8 cellular contexts compared by ENCODE assay signal in genomic region chr3:183697123-183697609, GRCh38. TPM values are rescaled to one million over a fixed set of nuclear protein-coding genes. Genes with fewer than 3 reads are reported as not detected.
A peak's percentile ranks its signal among the peaks of the same experiment; 100 is the strongest.
DNase-seq lines count a peak whose midpoint lies in the region; ATAC-seq and TF ChIP-seq lines count a peak whose summit lies in the region.

No MANE protein-coding gene starts in this region.

- peaks cover 48% of the 10 kb centered on the region for H3K79me2 ChIP-seq in Karpas-422 (ENCODE audit: low read length)

- H3K4me3 ChIP-seq in BLaER1 treated with 17β-estradiol and CSF1 and Interleukin-3, amounts not matched to agents 10 nM and 100 nM, result peak overlapping the region; percentile 87 to 100 (median 98)
- H3K4me3 ChIP-seq in Karpas-422 (ENCODE audit: low read length) (peak overlapping the region; percentile 66), coronary artery (peak overlapping the region; percentile 100)

- no peak for ATAC-seq in HG02763 (IDR thresholded peaks at IDR 0.05; ENCODE audit: unreplicated experiment)

- peak overlapping the region; percentile 39 to 94 (median 62) for H3K4me2 ChIP-seq in BLaER1 treated with 17β-estradiol and CSF1 and Interleukin-3, amounts not matched to agents 10 nM and 100 nM
- peak overlapping the region; percentile 74 for H3K4me2 ChIP-seq in Karpas-422 (ENCODE audit: low read depth, low read length, poor library complexity, severe bottlenecking)

- peak overlapping the region; percentile 86 to 94 (median 93) for H3K4me3 Mint-ChIP-seq in nephron

- H4K20me1 ChIP-seq in BLaER1 treated with 17β-estradiol and CSF1 and Interleukin-3, amounts not matched to agents 10 nM and 100 nM, result peaks cover 18 to 38% (median 32%) of the 10 kb centered on the region in 11 experiments; a peak in 20 of 22 replicates
- peaks cover 28% of the 10 kb centered on the region for H4K20me1 ChIP-seq in Karpas-422 (ENCODE audit: insufficient read depth, low read depth, low read length)

- peak overlapping the region; percentile 89 to 98 (median 90) for H3K27ac Mint-ChIP-seq in nephron

- no peaks in the 10 kb centered on the region for H3K9me3 Mint-ChIP-seq in nephron

- peak overlapping the region; percentile 96 to 100 (median 99); a peak in 20 of 22 replicates for H3K9ac ChIP-seq in BLaER1 treated with 17β-estradiol and CSF1 and Interleukin-3, amounts not matched to agents 10 nM and 100 nM
- H3K9ac ChIP-seq in Karpas-422 (ENCODE audit: low read length), result peak overlapping the region; percentile 63

- peak overlapping the region; percentile 35 to 99 (median 98); a peak in 21 of 22 replicates for H3K27ac ChIP-seq in BLaER1 treated with 17β-estradiol and CSF1 and Interleukin-3, amounts not matched to agents 10 nM and 100 nM
- no peak overlapping the region for H3K27ac ChIP-seq in Karpas-422 (ENCODE audit: low read length)
- H3K27ac ChIP-seq in coronary artery, result peak overlapping the region; percentile 91 to 95

- no peaks in the 10 kb centered on the region for H3K9me3 ChIP-seq in BLaER1 treated with 17β-estradiol and CSF1 and Interleukin-3, amounts not matched to agents 10 nM and 100 nM (replicated peaks in 1 of 11)
- H3K9me3 ChIP-seq in Karpas-422 (ENCODE audit: low read length), result no peaks in the 10 kb centered on the region

- H3K36me3 Mint-ChIP-seq in nephron (ENCODE audit: low read depth), result peaks cover 6% of the 10 kb centered on the region

- H3K4me1 ChIP-seq in BLaER1 treated with 17β-estradiol and CSF1 and Interleukin-3, amounts not matched to agents 10 nM and 100 nM, result peaks cover 31 to 38% (median 35%) of the 10 kb centered on the region in 10 experiments
- peaks cover 19% of the 10 kb centered on the region for H3K4me1 ChIP-seq in Karpas-422 (ENCODE audit: low read length)

- H3K27me3 Mint-ChIP-seq in nephron (ENCODE audit: low read depth), result no peaks in the 10 kb centered on the region

- DNase-seq in Karpas-422 (no peak), coronary artery (ENCODE audit: low spot score) (no peak), nucleus accumbens (lab: John Stamatoyannopoulos, UW) (no peak), NCI-H226 (no peak), NCI-H1694 treated with DMSO at 0.1 percent for 48 hours (lab: John Stamatoyannopoulos, UW) (no peak)

- peaks cover 10 to 13% (median 11%) of the 10 kb centered on the region in 11 experiments for H3K36me3 ChIP-seq in BLaER1 treated with 17β-estradiol and CSF1 and Interleukin-3, amounts not matched to agents 10 nM and 100 nM
- H3K36me3 ChIP-seq in Karpas-422 (ENCODE audit: insufficient read depth, low read length), result peaks cover 10% of the 10 kb centered on the region; the same call in 1 of the 2 replicates

- no peaks in the 10 kb centered on the region for H3K9me2 ChIP-seq in Karpas-422 (replicated peaks; ENCODE audit: insufficient read depth, low read length)

- peaks cover 38% of the 10 kb centered on the region for H3K4me1 Mint-ChIP-seq in nephron

- TF ChIP-seq CTCF in coronary artery (IDR thresholded peaks at IDR 0.05) (no peak), nephron (IDR thresholded peaks at IDR 0.05; ENCODE audit: unreplicated experiment in 3 of 3) (no peak)

- H3K27me3 ChIP-seq in BLaER1 treated with 17β-estradiol and CSF1 and Interleukin-3, amounts not matched to agents 10 nM and 100 nM, result no peaks in the 10 kb centered on the region
- H3K27me3 ChIP-seq in Karpas-422 (ENCODE audit: low read length), result no peaks in the 10 kb centered on the region

- H2AFZ ChIP-seq in Karpas-422 (ENCODE audit: low read length), result peak overlapping the region; percentile 92

RNA-seq across cellular contexts. Expression of gene YEATS2, which starts 0.4 kb away (rescaled TPM):
- 72.9 and 92.8 TPM in 2 replicates for total RNA-seq in Karpas-422 (2014; rRNA removed; shearing (Covaris generic); ENCODE audit: low replicate concordance)
